Comparison of ENCODE assay signal across 9 cellular contexts in the genomic region with DNA sequence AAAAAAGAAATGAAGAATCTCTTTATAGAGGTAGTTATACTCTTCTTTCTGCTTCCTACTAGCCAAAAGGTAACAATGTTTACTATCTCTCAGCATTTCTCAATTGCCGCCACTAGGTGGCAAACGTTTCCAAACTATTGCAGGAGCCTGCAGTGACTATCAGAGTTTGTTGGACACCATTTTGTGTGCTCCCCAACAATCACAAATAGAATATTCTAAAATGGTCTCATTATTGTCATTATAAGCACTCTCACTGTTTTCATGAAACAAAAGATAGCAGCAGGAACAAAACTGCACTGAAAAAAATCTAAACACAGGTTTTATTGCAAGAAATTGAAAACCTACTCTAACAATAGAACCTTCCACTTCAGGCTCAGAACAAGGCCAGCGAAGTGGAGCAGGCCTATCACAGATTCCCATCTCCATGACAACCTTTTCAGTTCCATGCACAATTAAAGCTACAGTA.
DNase-seq lines count a peak whose midpoint lies in the region; ATAC-seq, FAIRE-seq and TF ChIP-seq lines count a peak whose summit lies in the region.
"Had no signal": no experiment of that assay in that cellular context is flagged by ENCODE, and none has a peak within 500 bp of the region (broad histone marks: within the 10 kb centered on the region; RNA-seq: fewer than 3 reads in every experiment).

No MANE protein-coding gene starts in this region.

- no peaks in the 10 kb centered on the region for H3K9me3 Mint-ChIP-seq in Calu3 (ENCODE audit: low read depth, unreplicated experiment)
- H3K9me3 Mint-ChIP-seq in activated CD8-positive, alpha-beta T cell treated with anti-CD3 and anti-CD28 coated beads for 36 hours = no peaks in the 10 kb centered on the region
- H3K9me3 Mint-ChIP-seq: dendritic cell treated with granulocyte-macrophage colony-stimulating factor and Interleukin-4, amounts not matched to agents 40 ng/mL and 50 ng/mL, for 4 days had no signal

- no peak overlapping the region for H3K27ac Mint-ChIP-seq in Calu3 (ENCODE audit: unreplicated experiment)
- no peak overlapping the region for H3K27ac Mint-ChIP-seq in activated CD8-positive, alpha-beta T cell treated with anti-CD3 and anti-CD28 coated beads for 36 hours
- H3K27ac Mint-ChIP-seq: dendritic cell treated with granulocyte-macrophage colony-stimulating factor and Interleukin-4, amounts not matched to agents 40 ng/mL and 50 ng/mL, for 4 days had no signal

- no peaks in the 10 kb centered on the region for H3K36me3 Mint-ChIP-seq in Calu3 (ENCODE audit: insufficient read depth, unreplicated experiment)
- no peaks in the 10 kb centered on the region for H3K36me3 Mint-ChIP-seq in activated CD8-positive, alpha-beta T cell treated with anti-CD3 and anti-CD28 coated beads for 36 hours (ENCODE audit: low read depth)

- intact Hi-C loops in Calu3 (cut with micrococcal nuclease; ENCODE audit: unreplicated experiment) = loop anchor here (1.0 kb wide), 3 partner anchors 301 to 527 kb away; no protein-coding TSS in a partner anchor
- intact Hi-C loops in activated CD8-positive, alpha-beta T cell treated with anti-CD3 and anti-CD28 coated beads for 36 hours (cut with micrococcal nuclease) = loop anchor here (2.0 to 10.0 kb wide), 3 partner anchors 300 to 527 kb away; no protein-coding TSS in a partner anchor

- ATAC-seq in GM21360 (IDR thresholded peaks at IDR 0.05; ENCODE audit: unreplicated experiment) = peak; percentile 97
- ATAC-seq in activated CD8-positive, alpha-beta T cell treated with anti-CD3 and anti-CD28 coated beads for 36 hours = peak; percentile 93

- H3K4me1 Mint-ChIP-seq in Calu3 (ENCODE audit: low read depth, unreplicated experiment) = no peaks in the 10 kb centered on the region
- no peaks in the 10 kb centered on the region for H3K4me1 Mint-ChIP-seq in activated CD8-positive, alpha-beta T cell treated with anti-CD3 and anti-CD28 coated beads for 36 hours (ENCODE audit: low read depth)

- BruUV-seq in Calu3 (replicated peaks; lab: Mats Ljungman, UMichigan) = no TSS peak

- H3K4me3 Mint-ChIP-seq in Calu3 (ENCODE audit: low read depth, unreplicated experiment) = no peak overlapping the region
- H3K4me3 Mint-ChIP-seq in activated CD8-positive, alpha-beta T cell treated with anti-CD3 and anti-CD28 coated beads for 36 hours = no peak overlapping the region
- H3K4me3 Mint-ChIP-seq: dendritic cell treated with granulocyte-macrophage colony-stimulating factor and Interleukin-4, amounts not matched to agents 40 ng/mL and 50 ng/mL, for 4 days had no signal

- CTCF ChIA-PET in Calu3 (lab: Charles Lee) = no interaction called here
- CTCF ChIA-PET in activated CD8-positive, alpha-beta T cell treated with anti-CD3 and anti-CD28 coated beads for 36 hours (lab: Charles Lee) = interaction anchor here (0.6 to 1.7 kb wide), 15 partner anchors 9 to 518 kb away, joined by 3 to 14 read pairs (median 3); no protein-coding TSS in a partner anchor

- no peaks in the 10 kb centered on the region for H3K27me3 Mint-ChIP-seq in Calu3 (ENCODE audit: unreplicated experiment)
- no peaks in the 10 kb centered on the region for H3K27me3 Mint-ChIP-seq in activated CD8-positive, alpha-beta T cell treated with anti-CD3 and anti-CD28 coated beads for 36 hours

- POLR2A ChIA-PET in activated CD8-positive, alpha-beta T cell treated with anti-CD3 and anti-CD28 coated beads for 36 hours (lab: Charles Lee) = no interaction called here

- FAIRE-seq in endometrium (lab: Jason Lieb, UNC) = peak; percentile 93

- DNase-seq in Calu3 = peak; percentile 64
- peak; percentile 60 for DNase-seq in HK-2 (ENCODE audit: unreplicated experiment)
- DNase-seq in NCI-H748 treated with DMSO at 0.1 percent for 48 hours (lab: John Stamatoyannopoulos, UW) = peak; percentile 75
- peak; percentile 83 for DNase-seq in activated CD8-positive, alpha-beta T cell treated with anti-CD3 and anti-CD28 coated beads for 36 hours
- DNase-seq in middle frontal gyrus (ENCODE audit: extremely low spot score, low spot score) = peak; percentile 90
- DNase-seq in stimulated activated CD8-positive, alpha-beta memory T cell treated with anti-CD3 and anti-CD28 coated beads, Interleukin-7, amount 100 ng/mL, for 1 hour (ENCODE audit: low read depth in 2 of 2) = peak; percentile 5 to 36

- peak; percentile 65 for TF ChIP-seq CTCF in Calu3 (IDR thresholded peaks at IDR 0.05; ENCODE audit: unreplicated experiment)
- TF ChIP-seq CTCF in activated CD8-positive, alpha-beta T cell treated with anti-CD3 and anti-CD28 coated beads for 36 hours (IDR thresholded peaks at IDR 0.05) = peak; percentile 79

Comparison
In these comparisons a context has a peak if more than half of its experiments do, and no peak if none do; other contexts are left out.
1. Peak in every context shown above with its lines: DNase-seq and ATAC-seq.
2. DNase-seq: peak in every context shown above with its lines; median percentile 90 in middle frontal gyrus; 83 in activated CD8-positive, alpha-beta T cell treated with anti-CD3 and anti-CD28 coated beads for 36 hours; 75 in NCI-H748 treated with DMSO at 0.1 percent for 48 hours; 64 in Calu3; 60 in HK-2; 20 in stimulated activated CD8-positive, alpha-beta memory T cell treated with anti-CD3 and anti-CD28 coated beads, Interleukin-7, amount 100 ng/mL, for 1 hour.